8 cellular contexts compared by ENCODE assay signal in the genomic region with DNA sequence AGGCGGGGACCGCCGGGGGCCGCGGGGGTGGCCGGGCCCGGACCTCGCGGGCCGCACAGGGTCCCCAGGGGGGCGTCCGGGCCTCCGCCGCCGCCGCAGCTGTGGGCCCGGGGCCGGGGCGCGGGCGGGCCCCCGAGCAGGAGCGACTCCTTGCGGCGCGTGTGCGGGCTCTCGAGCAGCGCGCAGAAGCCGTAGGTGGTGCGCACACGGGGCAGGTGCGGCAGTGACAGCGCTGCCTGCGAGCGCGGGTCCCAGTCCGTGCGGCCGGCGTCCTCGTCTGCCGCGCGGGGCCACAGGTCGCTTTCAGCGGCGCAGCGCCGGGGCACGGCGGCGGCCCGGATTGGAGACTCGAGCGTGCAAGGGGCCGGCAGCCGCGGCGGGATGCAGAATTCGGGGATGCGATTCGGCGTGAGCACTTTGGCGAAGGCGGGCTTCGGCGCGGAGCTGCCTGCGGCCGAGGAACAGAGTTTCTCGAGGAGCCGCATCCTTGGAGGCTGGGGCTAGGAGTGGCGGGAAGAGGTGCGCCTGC. TPM values are rescaled to one million over a fixed set of nuclear protein-coding genes. Genes with fewer than 3 reads are reported as not detected.
DNase-seq lines count a peak whose midpoint lies in the region; ATAC-seq and TF ChIP-seq lines count a peak whose summit lies in the region.

No MANE protein-coding gene starts in this region.

- H3K36me3 ChIP-seq in colonic mucosa (no peaks in the 10 kb centered on the region), lung (ENCODE audit: control insufficient read depth in 2 of 2, insufficient read depth in 2 of 2, low read length in 2 of 2) (no peaks in the 10 kb centered on the region), vagina (no peaks in the 10 kb centered on the region)

- H3K27me3 ChIP-seq in colonic mucosa (peaks cover 8% of the 10 kb centered on the region), lung (ENCODE audit: control insufficient read depth, insufficient read depth) (no peaks in the 10 kb centered on the region), vagina (peaks cover 12% of the 10 kb centered on the region)

- DNase-seq in activated naive CD4-positive, alpha-beta T cell treated with anti-CD3 and anti-CD28 coated beads for 36 hours, result no peak
- DNase-seq in activated naive CD4-positive, alpha-beta T cell treated with anti-CD3 and anti-CD28 coated beads, Interleukin-2, amount 50 U/mL, for 16 hours, result no peak
- DNase-seq in colonic mucosa, result no peak
- DNase-seq in lung (ENCODE audit: low spot score), result no peak
- DNase-seq in vagina (ENCODE audit: extremely low spot score in 2 of 2), result no peak
- DNase-seq in stimulated activated naive CD4-positive, alpha-beta T cell treated with Interleukin-2 at 50 U/mL for 16 hours (lab: John Stamatoyannopoulos, UW), result no peak
- no peak for DNase-seq in occipital lobe (lab: John Stamatoyannopoulos, UW)

- peak overlapping the region; percentile 72 for H3K4me3 Mint-ChIP-seq in activated naive CD4-positive, alpha-beta T cell treated with anti-CD3 and anti-CD28 coated beads for 36 hours

- H3K36me3 Mint-ChIP-seq in activated naive CD4-positive, alpha-beta T cell treated with anti-CD3 and anti-CD28 coated beads for 36 hours (ENCODE audit: low read depth), result no peaks in the 10 kb centered on the region

- no peak overlapping the region for H3K27ac ChIP-seq in colonic mucosa
- peak overlapping the region; percentile 57 to 87 for H3K27ac ChIP-seq in lung (ENCODE audit: low read depth in 1 of 2, low read length in 1 of 2)
- peak overlapping the region; percentile 20 for H3K27ac ChIP-seq in vagina

- CTCF ChIA-PET in activated naive CD4-positive, alpha-beta T cell treated with anti-CD3 and anti-CD28 coated beads for 36 hours (lab: Charles Lee), result interaction anchor here (0.6 kb wide), 1 partner anchor 375 kb away, joined by 3 read pairs; no protein-coding TSS in a partner anchor

- no peak for TF ChIP-seq CTCF in colonic mucosa (IDR thresholded peaks at IDR 0.05)
- TF ChIP-seq CTCF in lung (IDR thresholded peaks at IDR 0.05; ENCODE audit: control extremely low read depth, extremely low read depth), result no peak
- no peak for TF ChIP-seq CTCF in vagina (IDR thresholded peaks at IDR 0.05)

- peaks cover 16% of the 10 kb centered on the region for H3K4me1 Mint-ChIP-seq in activated naive CD4-positive, alpha-beta T cell treated with anti-CD3 and anti-CD28 coated beads for 36 hours (ENCODE audit: low read depth)

- H3K27me3 Mint-ChIP-seq in activated naive CD4-positive, alpha-beta T cell treated with anti-CD3 and anti-CD28 coated beads for 36 hours (ENCODE audit: low read depth), result peaks cover 68% of the 10 kb centered on the region

- peak; percentile 20 for ATAC-seq in lung (ENCODE audit: insufficient read depth, low FRiP score)
- ATAC-seq in HG02763 (IDR thresholded peaks at IDR 0.05; ENCODE audit: unreplicated experiment), result no peak

- H3K9me3 ChIP-seq in colonic mucosa (no peaks in the 10 kb centered on the region), lung (ENCODE audit: control insufficient read depth in 2 of 2, insufficient read depth in 1 of 2, low read length in 1 of 2) (no peaks in the 10 kb centered on the region), vagina (no peaks in the 10 kb centered on the region)

- no peak for TF ChIP-seq POLR2A in vagina (IDR thresholded peaks at IDR 0.05)

- peak overlapping the region in 1 of 2 donors; percentile 47 for H3K9ac ChIP-seq in colonic mucosa (ENCODE audit: low read depth in 2 of 2, low read length in 2 of 2)

- H3K27ac Mint-ChIP-seq in activated naive CD4-positive, alpha-beta T cell treated with anti-CD3 and anti-CD28 coated beads for 36 hours, result no peak overlapping the region

- intact Hi-C loops in activated naive CD4-positive, alpha-beta T cell treated with anti-CD3 and anti-CD28 coated beads for 36 hours (cut with micrococcal nuclease), result loop anchor here (5.0 kb wide), 1 partner anchor 88 kb away; no protein-coding TSS in a partner anchor
- intact Hi-C loops in colonic mucosa (cut with DNase I) (no loop called here), vagina (cut with DNase I) (no loop called here)

- H3K4me1 ChIP-seq in colonic mucosa (no peaks in the 10 kb centered on the region), lung (ENCODE audit: control insufficient read depth in 2 of 2, insufficient read depth in 2 of 2, low read length in 2 of 2) (peaks cover 0 to 8% of the 10 kb centered on the region in 2 donors), vagina (peaks cover 14% of the 10 kb centered on the region)

- H3K9me3 Mint-ChIP-seq in activated naive CD4-positive, alpha-beta T cell treated with anti-CD3 and anti-CD28 coated beads for 36 hours, result no peaks in the 10 kb centered on the region

- H3K4me3 ChIP-seq in colonic mucosa (peak overlapping the region; percentile 41), lung (peak overlapping the region; percentile 65), vagina (peak overlapping the region; percentile 39 to 52)

- 1% methylated on average over 69 to 76 of the region's 76 CpGs for WGBS in lung, 2 donors

RNA-seq across cellular contexts. Expression of a gene that starts 0.5 kb away (rescaled TPM):
- under 1 TPM in 1 of 2 experiments, not detected in 1; 0.20 TPM for total RNA-seq in activated naive CD4-positive, alpha-beta T cell treated with anti-CD3 and anti-CD28 coated beads for 36 hours
- total RNA-seq in colonic mucosa (1 to 10 TPM; 2.6 to 5.4 TPM), lung (10 to 100 TPM in 1 of 2 donors, 1 to 10 TPM in 1; 7.2 to 12.6 TPM), vagina (0.49 TPM), occipital lobe (0.94 TPM)
- 1 to 10 TPM; 3.4 to 8.1 TPM for polyA plus RNA-seq in lung
